1 cellular context compared by ENCODE assay signal in the genomic region with DNA sequence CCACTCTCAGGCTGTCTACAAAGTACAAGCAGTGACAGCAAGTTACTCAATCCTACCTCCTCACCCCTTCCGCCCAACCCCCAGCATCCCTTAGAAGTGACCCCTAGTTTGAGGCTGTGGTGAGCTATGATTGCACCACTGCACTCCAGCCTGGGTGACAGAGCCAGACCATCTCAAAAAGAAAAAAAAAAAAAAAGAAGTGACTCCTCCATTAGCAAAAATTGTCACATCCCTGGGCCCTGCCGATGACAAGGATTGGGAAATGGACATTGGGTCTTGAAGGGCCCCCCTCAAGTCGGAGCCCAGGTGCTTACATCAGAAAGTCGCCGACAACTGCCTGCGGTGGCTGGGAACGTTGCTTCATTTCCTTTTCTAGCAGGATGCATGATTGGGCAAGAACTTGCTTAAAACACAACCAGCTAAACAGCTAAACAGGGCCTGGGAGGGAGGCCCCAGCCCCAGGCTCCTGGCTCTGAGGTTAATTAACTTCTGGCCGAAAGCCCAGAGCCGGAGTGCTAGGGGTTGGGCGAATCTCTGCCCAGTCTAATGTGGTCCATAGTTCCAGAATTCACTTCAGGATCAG.
TF ChIP-seq lines count a peak whose summit lies in the region.

No MANE protein-coding gene starts in this region.

TF ChIP-seq in HepG2, 621 proteins besides CTCF, POLR2A, EP300 and RAD21 (continued from another document and continues in another):
- TF ChIP-seq CBFB (CRISPR knock-in tag; IDR thresholded peaks at IDR 0.05) (peak; percentile 60; the same call in 1 of the 2 replicates), MXD1 (CRISPR knock-in tag; IDR thresholded peaks at IDR 0.05) (no peak), CREM (IDR thresholded peaks at IDR 0.05) (no peak), CREM (CRISPR knock-in tag; IDR thresholded peaks at IDR 0.05) (no peak), ESRRA (CRISPR knock-in tag; IDR thresholded peaks at IDR 0.05; ENCODE audit: low read depth) (no peak), GFI1 (CRISPR knock-in tag; IDR thresholded peaks at IDR 0.05; ENCODE audit: borderline replicate concordance) (0 out of 2 replicates have a peak, but pooled peaks have one; percentile 17), ZNF33B (CRISPR knock-in tag; IDR thresholded peaks at IDR 0.05) (no peak), MTA3 (CRISPR knock-in tag; IDR thresholded peaks at IDR 0.05) (no peak), CENPX (CRISPR knock-in tag; IDR thresholded peaks at IDR 0.05) (no peak), SMYD3 (CRISPR knock-in tag; IDR thresholded peaks at IDR 0.05) (no peak), CCDC6 (CRISPR knock-in tag; IDR thresholded peaks at IDR 0.05) (no peak), MAFF (IDR thresholded peaks at IDR 0.05; ENCODE audit: low read depth, low read length) (no peak), ZNF441 (CRISPR knock-in tag; IDR thresholded peaks at IDR 0.05; ENCODE audit: borderline replicate concordance) (peak; percentile 41; the same call in 1 of the 2 replicates), ZNF605 (CRISPR knock-in tag; IDR thresholded peaks at IDR 0.05) (no peak), ZNF24 (IDR thresholded peaks at IDR 0.05) (no peak), SAP130 (CRISPR knock-in tag; IDR thresholded peaks at IDR 0.05; ENCODE audit: low read depth) (peak; percentile 63), ZNF576 (CRISPR knock-in tag; IDR thresholded peaks at IDR 0.05) (no peak), HMG20A (CRISPR knock-in tag; IDR thresholded peaks at IDR 0.05; ENCODE audit: borderline replicate concordance) (peak; percentile 86), TMF1 (CRISPR knock-in tag; IDR thresholded peaks at IDR 0.05; ENCODE audit: low read depth) (no peak), THAP7 (CRISPR knock-in tag; IDR thresholded peaks at IDR 0.05) (0 out of 2 replicates have a peak, but pooled peaks have one; percentile 21), GZF1 (CRISPR knock-in tag; IDR thresholded peaks at IDR 0.05) (no peak), CENPBD1 (CRISPR knock-in tag; IDR thresholded peaks at IDR 0.05; ENCODE audit: borderline replicate concordance, low read depth) (no peak), ZNF549 (CRISPR knock-in tag; IDR thresholded peaks at IDR 0.05) (no peak), NONO (IDR thresholded peaks at IDR 0.05) (no peak), NONO (CRISPR knock-in tag; conservative IDR thresholded peaks at IDR 0.05) (no peak), DNMT1 (CRISPR knock-in tag; IDR thresholded peaks at IDR 0.05) (no peak), ZNF18 (CRISPR knock-in tag; IDR thresholded peaks at IDR 0.05; ENCODE audit: insufficient replicate concordance) (no peak), ZNF44 (CRISPR knock-in tag; IDR thresholded peaks at IDR 0.05) (no peak), ZNF547 (CRISPR knock-in tag; IDR thresholded peaks at IDR 0.05) (no peak), ZBTB8A (CRISPR knock-in tag; IDR thresholded peaks at IDR 0.05; ENCODE audit: borderline replicate concordance, low read depth) (no peak), KLF13 (CRISPR knock-in tag; IDR thresholded peaks at IDR 0.05) (no peak), CAMTA2 (CRISPR knock-in tag; IDR thresholded peaks at IDR 0.05; ENCODE audit: borderline replicate concordance) (no peak), ZNF567 (CRISPR knock-in tag; IDR thresholded peaks at IDR 0.05; ENCODE audit: borderline replicate concordance) (no peak), ZMYM3 (CRISPR knock-in tag; IDR thresholded peaks at IDR 0.05) (peak; percentile 64; the same call in 1 of the 2 replicates), BCL6 (CRISPR knock-in tag; IDR thresholded peaks at IDR 0.05) (peak; percentile 68), HNRNPLL (IDR thresholded peaks at IDR 0.05; ENCODE audit: low read depth, low read length, poor library complexity, severe bottlenecking) (no peak), ZBTB21 (CRISPR knock-in tag; IDR thresholded peaks at IDR 0.05) (0 out of 2 replicates have a peak, but pooled peaks have one; percentile 32), YY1 (IDR thresholded peaks at IDR 0.05; ENCODE audit: insufficient read depth, insufficient replicate concordance, low read depth, low read length) (peak; percentile 17), ZNF709 (CRISPR knock-in tag; IDR thresholded peaks at IDR 0.05) (no peak), SCMH1 (CRISPR knock-in tag; IDR thresholded peaks at IDR 0.05; ENCODE audit: borderline replicate concordance) (no peak), MED13 (CRISPR knock-in tag; IDR thresholded peaks at IDR 0.05) (no peak), KDM2A (CRISPR knock-in tag; IDR thresholded peaks at IDR 0.05; ENCODE audit: borderline replicate concordance, low read depth) (peak; percentile 59), FLYWCH1 (CRISPR knock-in tag; IDR thresholded peaks at IDR 0.05) (no peak), SIX1 (CRISPR knock-in tag; IDR thresholded peaks at IDR 0.05; ENCODE audit: borderline replicate concordance) (no peak), CENPT (CRISPR knock-in tag; IDR thresholded peaks at IDR 0.05; ENCODE audit: low read depth) (no peak), ZMAT3 (CRISPR knock-in tag; conservative IDR thresholded peaks at IDR 0.05) (no peak), PRDM4 (CRISPR knock-in tag; IDR thresholded peaks at IDR 0.05; ENCODE audit: borderline replicate concordance) (no peak)
- TF ChIP-seq, protein P1, sequence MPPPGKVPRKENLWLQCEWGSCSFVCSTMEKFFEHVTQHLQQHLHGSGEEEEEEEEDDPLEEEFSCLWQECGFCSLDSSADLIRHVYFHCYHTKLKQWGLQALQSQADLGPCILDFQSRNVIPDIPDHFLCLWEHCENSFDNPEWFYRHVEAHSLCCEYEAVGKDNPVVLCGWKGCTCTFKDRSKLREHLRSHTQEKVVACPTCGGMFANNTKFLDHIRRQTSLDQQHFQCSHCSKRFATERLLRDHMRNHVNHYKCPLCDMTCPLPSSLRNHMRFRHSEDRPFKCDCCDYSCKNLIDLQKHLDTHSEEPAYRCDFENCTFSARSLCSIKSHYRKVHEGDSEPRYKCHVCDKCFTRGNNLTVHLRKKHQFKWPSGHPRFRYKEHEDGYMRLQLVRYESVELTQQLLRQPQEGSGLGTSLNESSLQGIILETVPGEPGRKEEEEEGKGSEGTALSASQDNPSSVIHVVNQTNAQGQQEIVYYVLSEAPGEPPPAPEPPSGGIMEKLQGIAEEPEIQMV (CRISPR knock-in tag; IDR thresholded peaks at IDR 0.05; ENCODE audit: low read depth), result no peak
- TF ChIP-seq, protein P2, sequence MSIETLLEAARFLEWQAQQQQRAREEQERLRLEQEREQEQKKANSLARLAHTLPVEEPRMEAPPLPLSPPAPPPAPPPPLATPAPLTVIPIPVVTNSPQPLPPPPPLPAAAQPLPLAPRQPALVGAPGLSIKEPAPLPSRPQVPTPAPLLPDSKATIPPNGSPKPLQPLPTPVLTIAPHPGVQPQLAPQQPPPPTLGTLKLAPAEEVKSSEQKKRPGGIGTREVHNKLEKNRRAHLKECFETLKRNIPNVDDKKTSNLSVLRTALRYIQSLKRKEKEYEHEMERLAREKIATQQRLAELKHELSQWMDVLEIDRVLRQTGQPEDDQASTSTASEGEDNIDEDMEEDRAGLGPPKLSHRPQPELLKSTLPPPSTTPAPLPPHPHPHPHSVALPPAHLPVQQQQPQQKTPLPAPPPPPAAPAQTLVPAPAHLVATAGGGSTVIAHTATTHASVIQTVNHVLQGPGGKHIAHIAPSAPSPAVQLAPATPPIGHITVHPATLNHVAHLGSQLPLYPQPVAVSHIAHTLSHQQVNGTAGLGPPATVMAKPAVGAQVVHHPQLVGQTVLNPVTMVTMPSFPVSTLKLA (IDR thresholded peaks at IDR 0.05), result no peak
- TF ChIP-seq, protein P3, sequence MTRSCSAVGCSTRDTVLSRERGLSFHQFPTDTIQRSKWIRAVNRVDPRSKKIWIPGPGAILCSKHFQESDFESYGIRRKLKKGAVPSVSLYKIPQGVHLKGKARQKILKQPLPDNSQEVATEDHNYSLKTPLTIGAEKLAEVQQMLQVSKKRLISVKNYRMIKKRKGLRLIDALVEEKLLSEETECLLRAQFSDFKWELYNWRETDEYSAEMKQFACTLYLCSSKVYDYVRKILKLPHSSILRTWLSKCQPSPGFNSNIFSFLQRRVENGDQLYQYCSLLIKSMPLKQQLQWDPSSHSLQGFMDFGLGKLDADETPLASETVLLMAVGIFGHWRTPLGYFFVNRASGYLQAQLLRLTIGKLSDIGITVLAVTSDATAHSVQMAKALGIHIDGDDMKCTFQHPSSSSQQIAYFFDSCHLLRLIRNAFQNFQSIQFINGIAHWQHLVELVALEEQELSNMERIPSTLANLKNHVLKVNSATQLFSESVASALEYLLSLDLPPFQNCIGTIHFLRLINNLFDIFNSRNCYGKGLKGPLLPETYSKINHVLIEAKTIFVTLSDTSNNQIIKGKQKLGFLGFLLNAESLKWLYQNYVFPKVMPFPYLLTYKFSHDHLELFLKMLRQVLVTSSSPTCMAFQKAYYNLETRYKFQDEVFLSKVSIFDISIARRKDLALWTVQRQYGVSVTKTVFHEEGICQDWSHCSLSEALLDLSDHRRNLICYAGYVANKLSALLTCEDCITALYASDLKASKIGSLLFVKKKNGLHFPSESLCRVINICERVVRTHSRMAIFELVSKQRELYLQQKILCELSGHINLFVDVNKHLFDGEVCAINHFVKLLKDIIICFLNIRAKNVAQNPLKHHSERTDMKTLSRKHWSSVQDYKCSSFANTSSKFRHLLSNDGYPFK (CRISPR knock-in tag; IDR thresholded peaks at IDR 0.05; ENCODE audit: borderline replicate concordance), result peak; percentile 61; the same call in 1 of the 2 replicates
- TF ChIP-seq, protein P4, sequence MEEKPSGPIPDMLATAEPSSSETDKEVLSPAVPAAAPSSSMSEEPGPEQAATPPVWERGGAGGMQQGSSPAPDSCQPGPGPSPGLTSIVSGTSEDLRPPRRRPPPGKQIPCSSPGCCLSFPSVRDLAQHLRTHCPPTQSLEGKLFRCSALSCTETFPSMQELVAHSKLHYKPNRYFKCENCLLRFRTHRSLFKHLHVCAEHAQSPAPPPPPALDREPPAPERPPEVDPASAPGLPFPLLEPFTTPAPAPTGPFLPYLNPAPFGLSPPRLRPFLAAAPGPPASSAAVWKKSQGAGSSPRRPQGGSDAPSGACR (CRISPR knock-in tag; IDR thresholded peaks at IDR 0.05), result no peak
- TF ChIP-seq, protein P5, sequence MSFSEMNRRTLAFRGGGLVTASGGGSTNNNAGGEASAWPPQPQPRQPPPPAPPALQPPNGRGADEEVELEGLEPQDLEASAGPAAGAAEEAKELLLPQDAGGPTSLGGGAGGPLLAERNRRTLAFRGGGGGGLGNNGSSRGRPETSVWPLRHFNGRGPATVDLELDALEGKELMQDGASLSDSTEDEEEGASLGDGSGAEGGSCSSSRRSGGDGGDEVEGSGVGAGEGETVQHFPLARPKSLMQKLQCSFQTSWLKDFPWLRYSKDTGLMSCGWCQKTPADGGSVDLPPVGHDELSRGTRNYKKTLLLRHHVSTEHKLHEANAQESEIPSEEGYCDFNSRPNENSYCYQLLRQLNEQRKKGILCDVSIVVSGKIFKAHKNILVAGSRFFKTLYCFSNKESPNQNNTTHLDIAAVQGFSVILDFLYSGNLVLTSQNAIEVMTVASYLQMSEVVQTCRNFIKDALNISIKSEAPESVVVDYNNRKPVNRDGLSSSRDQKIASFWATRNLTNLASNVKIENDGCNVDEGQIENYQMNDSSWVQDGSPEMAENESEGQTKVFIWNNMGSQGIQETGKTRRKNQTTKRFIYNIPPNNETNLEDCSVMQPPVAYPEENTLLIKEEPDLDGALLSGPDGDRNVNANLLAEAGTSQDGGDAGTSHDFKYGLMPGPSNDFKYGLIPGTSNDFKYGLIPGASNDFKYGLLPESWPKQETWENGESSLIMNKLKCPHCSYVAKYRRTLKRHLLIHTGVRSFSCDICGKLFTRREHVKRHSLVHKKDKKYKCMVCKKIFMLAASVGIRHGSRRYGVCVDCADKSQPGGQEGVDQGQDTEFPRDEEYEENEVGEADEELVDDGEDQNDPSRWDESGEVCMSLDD (CRISPR knock-in tag; IDR thresholded peaks at IDR 0.05; ENCODE audit: borderline replicate concordance), result no peak
